In genomic region chr7:15370441-15370840, GRCh38 we compare ENCODE assay signal across 15 cellular contexts.
DNase-seq lines count a peak whose midpoint lies in the region; TF ChIP-seq lines count a peak whose summit lies in the region.
"Had no signal": no experiment of that assay in that cellular context is flagged by ENCODE, and none has a peak within 500 bp of the region (broad histone marks: within the 10 kb centered on the region; RNA-seq: fewer than 3 reads in every experiment).

No MANE protein-coding gene starts in this region.

- no peak for TF ChIP-seq POLR2A in thyroid gland (IDR thresholded peaks at IDR 0.05)

- H3K9me3 ChIP-seq in thyroid gland: no peaks in the 10 kb centered on the region
- H3K9me3 ChIP-seq: BE2C had no signal

- intact Hi-C loops in thyroid gland (cut with DNase I): no loop called here

- peak in 1 of 61 donors; percentile 16 for DNase-seq in caudate nucleus (lab: John Stamatoyannopoulos, UW)
- peak; percentile 57 for DNase-seq in inferior parietal cortex (ENCODE audit: extremely low spot score)
- peak; percentile 37 for DNase-seq in putamen (ENCODE audit: low spot score)
- DNase-seq in effector CD4-positive, alpha-beta T cell: no peak
- DNase-seq in T1000 (lab: John Stamatoyannopoulos, UW): no peak
- no peak for DNase-seq in D341Med (ENCODE audit: low spot score)
- no peak for DNase-seq in thyroid gland
- DNase-seq: BE2C; CD4-positive, alpha-beta memory T cell; DMS153; DMS79 treated with DMSO at 0.1 percent for 48 hours; EL; GOT3; H9 had no signal

- H3K27ac ChIP-seq in caudate nucleus (ENCODE audit: low read depth, low read length) (peak overlapping the region; percentile 89), thyroid gland (no peak overlapping the region)
- H3K27ac ChIP-seq: C4-2B had no signal

- H3K4me3 ChIP-seq in thyroid gland (replicated peaks in 1 of 3): no peak overlapping the region

- TF ChIP-seq CTCF in thyroid gland (IDR thresholded peaks at IDR 0.05): no peak

- no peaks in the 10 kb centered on the region for H3K36me3 ChIP-seq in thyroid gland
- H3K36me3 ChIP-seq: BE2C had no signal

- no peaks in the 10 kb centered on the region for H3K4me1 ChIP-seq in thyroid gland
- H3K4me1 ChIP-seq: BE2C had no signal

- no peaks in the 10 kb centered on the region for H3K27me3 ChIP-seq in thyroid gland

- 86 to 97% methylated on average over 1 of the region's 1 CpG for WGBS in thyroid gland, 2 donors

Comparison
In these comparisons a context has a peak if more than half of its experiments do, and no peak if none do; other contexts are left out.
1. DNase-seq: peak in inferior parietal cortex (single experiment) and putamen (single experiment); none in effector CD4-positive, alpha-beta T cell (single experiment), T1000 (single experiment), D341Med (single experiment) and thyroid gland (0 of 2).